ENCODE assay signal across 8 cellular contexts in the genomic region with DNA sequence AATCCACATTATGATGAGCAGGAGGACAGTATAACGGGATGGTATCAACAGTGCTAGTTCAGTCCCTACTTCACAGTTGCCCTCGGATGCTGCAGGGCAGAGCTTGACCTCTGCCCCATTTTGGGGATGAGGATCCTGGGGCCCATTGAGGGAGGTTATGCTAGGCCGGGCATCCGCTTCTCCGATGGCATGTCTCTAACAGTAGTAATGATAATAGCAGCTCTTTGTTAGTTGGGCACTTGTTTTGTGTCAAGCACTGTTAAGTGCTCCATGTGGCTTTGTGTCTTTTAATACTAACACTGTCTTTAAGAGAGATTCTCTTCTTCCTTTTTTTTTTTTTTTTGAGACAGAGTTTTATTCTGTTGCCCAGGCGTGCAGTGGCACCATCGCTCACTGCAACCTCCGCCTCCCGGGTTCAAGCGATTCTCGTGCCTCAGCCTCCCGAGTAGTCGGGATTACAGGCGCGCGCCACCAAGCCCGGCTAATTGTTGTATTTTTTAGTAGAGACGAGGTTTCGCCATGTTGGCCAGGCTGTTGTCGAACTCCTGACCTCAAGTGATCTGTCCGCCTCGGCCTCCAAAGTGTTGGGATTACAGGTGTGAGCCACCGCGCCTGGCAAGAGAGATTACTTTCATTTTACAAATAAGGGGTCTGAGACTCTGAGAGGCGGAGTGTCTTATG. TPM values are rescaled to one million over a fixed set of nuclear protein-coding genes. Genes with fewer than 3 reads are reported as not detected.
DNase-seq lines count a peak whose midpoint lies in the region; ATAC-seq and TF ChIP-seq lines count a peak whose summit lies in the region.

No MANE protein-coding gene starts in this region.

- DNase-seq in BE2C (no peak), caudate nucleus (lab: John Stamatoyannopoulos, UW) (peak in 3 of 61 donors; percentile 7 to 36 (median 26))

- H3K27me3 ChIP-seq in BE2C (no peaks in the 10 kb centered on the region), mucosa of stomach (ENCODE audit: control insufficient read depth, insufficient read depth, low read length) (no peaks in the 10 kb centered on the region)

- ATAC-seq in GM21360 (IDR thresholded peaks at IDR 0.05; ENCODE audit: unreplicated experiment): no peak
- no peak for ATAC-seq in GM18511 (IDR thresholded peaks at IDR 0.05; ENCODE audit: unreplicated experiment)
- no peak for ATAC-seq in GM18520 (IDR thresholded peaks at IDR 0.05; ENCODE audit: unreplicated experiment)
- ATAC-seq in GM18858 (IDR thresholded peaks at IDR 0.05; ENCODE audit: unreplicated experiment): no peak

- H3K4me3 ChIP-seq in BE2C (ENCODE audit: low read depth, low read length) (peak overlapping the region; percentile 99), mucosa of stomach (ENCODE audit: low read length) (peak overlapping the region; percentile 98)

- H3K27ac ChIP-seq in KOPT-K1 (ENCODE audit: low read depth, low read length, poor library complexity, severe bottlenecking): peak overlapping the region; percentile 84
- peak overlapping the region; percentile 83 for H3K27ac ChIP-seq in caudate nucleus (ENCODE audit: low read depth, low read length)

- peak overlapping the region; percentile 73 for H3K9ac ChIP-seq in mucosa of stomach (ENCODE audit: low read length)

- TF ChIP-seq CTCF in BE2C (IDR thresholded peaks at IDR 0.05; ENCODE audit: low read depth, low read length): no peak

- H3K36me3 ChIP-seq in BE2C (peaks cover 6% of the 10 kb centered on the region), KOPT-K1 (ENCODE audit: insufficient read depth, low read length) (peaks cover 29% of the 10 kb centered on the region), mucosa of stomach (ENCODE audit: control insufficient read depth, insufficient read depth, low read length) (no peaks in the 10 kb centered on the region)

- H3K9me3 ChIP-seq in BE2C (no peaks in the 10 kb centered on the region), KOPT-K1 (ENCODE audit: insufficient read depth, low read length, poor library complexity, severe bottlenecking) (no peaks in the 10 kb centered on the region), mucosa of stomach (ENCODE audit: control insufficient read depth, low read length) (no peaks in the 10 kb centered on the region)

- no peaks in the 10 kb centered on the region for H3K4me1 ChIP-seq in BE2C
- peaks cover 13% of the 10 kb centered on the region for H3K4me1 ChIP-seq in mucosa of stomach (ENCODE audit: control insufficient read depth, insufficient read depth, low read length)

RNA-seq across cellular contexts. Expression of a gene that starts 1.1 kb away (rescaled TPM):
- 139 TPM for polyA plus RNA-seq in BE2C (2012; ENCODE audit: insufficient read depth, insufficient read length, low read depth)

RNA-seq across cellular contexts. Expression of a gene that starts 37.9 kb away (rescaled TPM):
- polyA plus RNA-seq in BE2C (2012; ENCODE audit: insufficient read depth, insufficient read length, low read depth): not detected

RNA-seq across cellular contexts. Expression of a gene that starts 58.7 kb away (rescaled TPM):
- polyA plus RNA-seq in BE2C (2012; ENCODE audit: insufficient read depth, insufficient read length, low read depth): 1.5 TPM
